ENCODE assay signal across 8 cellular contexts in genomic region chr9:130172858-130173461, GRCh38. TPM values are rescaled to one million over a fixed set of nuclear protein-coding genes. Genes with fewer than 3 reads are reported as not detected.
DNase-seq lines count a peak whose midpoint lies in the region; ATAC-seq and TF ChIP-seq lines count a peak whose summit lies in the region.

No MANE protein-coding gene starts in this region.

- in situ Hi-C loops in G401 (cut with HindIII; ENCODE audit: low sequenced_read_pairs): no loop called here

- WGBS in gastroesophageal sphincter (ENCODE audit: low coverage in 1 of 2), 2 donors: no CpG with 5 or more reads among the region's 55 CpGs

- H3K36me3 ChIP-seq in MG63 (no peaks in the 10 kb centered on the region; the same call in none of the 2 replicates), gastroesophageal sphincter (no peaks in the 10 kb centered on the region)

- peak; percentile 49 for DNase-seq in AG08395 (ENCODE audit: low spot score)
- peak; percentile 60 for DNase-seq in MG63
- DNase-seq in activated T-helper 9 cell treated with anti-CD3 and anti-CD28 coated beads, Interleukin-2, amount 50 U/mL, for 16 hours (ENCODE audit: low read depth): peak; percentile 35
- DNase-seq in retinal pigment epithelial cell (ENCODE audit: low read depth): no peak
- no peak for DNase-seq in G401 (ENCODE audit: low spot score)
- DNase-seq in HCEC 1CT: no peak
- no peak for DNase-seq in NCI-H1092 treated with DMSO at 0.1 percent for 48 hours (lab: John Stamatoyannopoulos, UW)

- no peak for TF ChIP-seq POLR2A in gastroesophageal sphincter (IDR thresholded peaks at IDR 0.05)

- TF ChIP-seq CTCF in gastroesophageal sphincter (IDR thresholded peaks at IDR 0.05) (peak in 1 of 4 experiments; percentile 35), retinal pigment epithelial cell (conservative IDR thresholded peaks at IDR 0.05; ENCODE audit: low read depth, low read length) (no peak)

- peak; percentile 7 for ATAC-seq in gastroesophageal sphincter

- peak overlapping the region; percentile 90 to 98 (median 97) for H3K27ac ChIP-seq in gastroesophageal sphincter

- no peak for TF ChIP-seq EP300 in gastroesophageal sphincter (IDR thresholded peaks at IDR 0.05)

- peak overlapping the region; percentile 63 for H3K4me3 ChIP-seq in MG63
- H3K4me3 ChIP-seq in gastroesophageal sphincter: peak overlapping the region; percentile 67 to 97
- peak overlapping the region; percentile 88 for H3K4me3 ChIP-seq in retinal pigment epithelial cell (ENCODE audit: low read length)

- H3K27me3 ChIP-seq in MG63 (no peaks in the 10 kb centered on the region), gastroesophageal sphincter (no peaks in the 10 kb centered on the region)

- H3K9me3 ChIP-seq in MG63: no peaks in the 10 kb centered on the region
- no peaks in the 10 kb centered on the region for H3K9me3 ChIP-seq in gastroesophageal sphincter

- peaks cover 0 to 63% (median 27%) of the 10 kb centered on the region in 3 donors for H3K4me1 ChIP-seq in gastroesophageal sphincter

RNA-seq across cellular contexts. Expression of gene NCS1, which starts 0.8 kb away (rescaled TPM):
- total RNA-seq in MG63 (2014; rRNA removed; shearing (Covaris generic); ENCODE audit: low replicate concordance): 16.6 and 34.4 TPM in 2 replicates
- 100 to 1,000 TPM; 105 to 231 (median 127) TPM for total RNA-seq in gastroesophageal sphincter
- 36.4 and 44.9 TPM in 2 replicates for total RNA-seq in G401 (2014; rRNA removed; shearing (Covaris generic))

Comparison
In these comparisons a context has a peak if more than half of its experiments do, and no peak if none do; other contexts are left out.
1. DNase-seq: peak in AG08395 (single experiment), MG63 (single experiment) and activated T-helper 9 cell treated with anti-CD3 and anti-CD28 coated beads, Interleukin-2, amount 50 U/mL, for 16 hours (single experiment); none in retinal pigment epithelial cell (single experiment), G401 (single experiment), HCEC 1CT (single experiment) and NCI-H1092 treated with DMSO at 0.1 percent for 48 hours (single experiment).
2. Peak in every context shown above with its lines, with median percentiles within 50 percentile points of each other: H3K4me3 ChIP-seq.